ENCODE assay signal across 14 cellular contexts in genomic region chr2:188969236-188970032, GRCh38. TPM values are rescaled to one million over a fixed set of nuclear protein-coding genes. Genes with fewer than 3 reads are reported as not detected.
DNase-seq lines count a peak whose midpoint lies in the region; ATAC-seq and TF ChIP-seq lines count a peak whose summit lies in the region.
"Had no signal": no experiment of that assay in that cellular context is flagged by ENCODE, and none has a peak within 500 bp of the region (broad histone marks: within the 10 kb centered on the region; RNA-seq: fewer than 3 reads in every experiment).

No MANE protein-coding gene starts in this region.

- no peaks in the 10 kb centered on the region for H3K9me3 Mint-ChIP-seq in HFFc6
- H3K9me3 Mint-ChIP-seq in immature natural killer cell: peaks cover 0 to 20% (median 4%) of the 10 kb centered on the region in 6 donors
- H3K9me3 Mint-ChIP-seq: T-helper 1 cell treated with Interleukin-12 subunit alpha and Interleukin-12 subunit beta and Interleukin-4 antibody, amounts not matched to agents 30 μg/mL and 1 μg/mL, for 36 hours had no signal

- H3K36me3 Mint-ChIP-seq in HFFc6 (ENCODE audit: low read depth) (peaks cover 2% of the 10 kb centered on the region; the same call in 1 of the 2 replicates), immature natural killer cell (no peaks in the 10 kb centered on the region)
- H3K36me3 Mint-ChIP-seq: activated naive CD8-positive, alpha-beta T cell treated with anti-CD3 and anti-CD28 coated beads, Interleukin-2, amount 10 ng/mL, durations not matched to agents 7 days and 5 days; natural killer cell had no signal

- no peaks in the 10 kb centered on the region for H3K9me3 ChIP-seq in tibial artery

- H3K4me1 Mint-ChIP-seq in HFFc6 (ENCODE audit: low read depth): peaks cover 70% of the 10 kb centered on the region
- no peaks in the 10 kb centered on the region for H3K4me1 Mint-ChIP-seq in immature natural killer cell
- H3K4me1 Mint-ChIP-seq: activated naive CD8-positive, alpha-beta T cell treated with anti-CD3 and anti-CD28 coated beads, Interleukin-2, amount 10 ng/mL, durations not matched to agents 7 days and 5 days; natural killer cell had no signal

- DNase-seq in HFFc6: peak; percentile 63
- peak; percentile 53 for DNase-seq in brain microvascular endothelial cell
- DNase-seq in kidney glomerular epithelial cell (lab: John Stamatoyannopoulos, UW): peak; percentile 12
- DNase-seq in tibial artery: no peak
- DNase-seq in immature natural killer cell: no peak
- DNase-seq in NCI-H2171 (lab: John Stamatoyannopoulos, UW): no peak
- DNase-seq: activated naive CD8-positive, alpha-beta T cell treated with anti-CD3 and anti-CD28 coated beads, Interleukin-2, amount 10 ng/mL, durations not matched to agents 7 days and 5 days; effector memory CD4-positive, alpha-beta T cell; natural killer cell; NCI-H187; stimulated activated naive CD4-positive, alpha-beta T cell had no signal

- ATAC-seq in GM18858 (IDR thresholded peaks at IDR 0.05; ENCODE audit: unreplicated experiment) (no peak), GM21423 (IDR thresholded peaks at IDR 0.05; ENCODE audit: unreplicated experiment) (no peak)
- ATAC-seq: natural killer cell had no signal

- H3K4me3 Mint-ChIP-seq in HFFc6 (peak overlapping the region; percentile 63), immature natural killer cell (no peak overlapping the region)
- H3K4me3 Mint-ChIP-seq: activated naive CD8-positive, alpha-beta T cell treated with anti-CD3 and anti-CD28 coated beads, Interleukin-2, amount 10 ng/mL, durations not matched to agents 7 days and 5 days; natural killer cell; T-helper 1 cell treated with Interleukin-12 subunit alpha and Interleukin-12 subunit beta and Interleukin-4 antibody, amounts not matched to agents 30 μg/mL and 1 μg/mL, for 36 hours had no signal

- in situ Hi-C loops in brain microvascular endothelial cell (cut with HindIII; ENCODE audit: low pct_ligation_motif_present, low sequenced_read_pairs): no loop called here

- H3K27me3 Mint-ChIP-seq in HFFc6 (ENCODE audit: insufficient read depth) (no peaks in the 10 kb centered on the region; the same call in none of the 2 replicates), immature natural killer cell (ENCODE audit: low read depth in 3 of 3) (no peaks in the 10 kb centered on the region)

- H3K27ac ChIP-seq in brain microvascular endothelial cell (no peak overlapping the region), tibial artery (peak overlapping the region; percentile 30 to 56)

- no peak for TF ChIP-seq CTCF in HFFc6 (IDR thresholded peaks at IDR 0.05)
- no peak for TF ChIP-seq CTCF in brain microvascular endothelial cell (IDR thresholded peaks at IDR 0.05; ENCODE audit: low read depth, low read length, missing control alignments)
- TF ChIP-seq CTCF in tibial artery (IDR thresholded peaks at IDR 0.05): no peak

- H3K4me1 ChIP-seq in tibial artery: peaks cover 0 to 61% (median 9%) of the 10 kb centered on the region in 4 donors

- intact Hi-C loops in tibial artery (cut with DNase I; ENCODE audit: low total_unique reads): loop anchor here (10.0 kb wide), 2 partner anchors 75 to 185 kb away; no protein-coding TSS in a partner anchor

- H3K27me3 ChIP-seq in brain microvascular endothelial cell (replicated peaks) (no peaks in the 10 kb centered on the region), tibial artery (no peaks in the 10 kb centered on the region)

- H3K27ac Mint-ChIP-seq in HFFc6: peak overlapping the region; percentile 64
- H3K27ac Mint-ChIP-seq in immature natural killer cell: no peak overlapping the region
- H3K27ac Mint-ChIP-seq: activated naive CD8-positive, alpha-beta T cell treated with anti-CD3 and anti-CD28 coated beads, Interleukin-2, amount 10 ng/mL, durations not matched to agents 7 days and 5 days; natural killer cell; T-helper 1 cell treated with Interleukin-12 subunit alpha and Interleukin-12 subunit beta and Interleukin-4 antibody, amounts not matched to agents 30 μg/mL and 1 μg/mL, for 36 hours had no signal

- H3K36me3 ChIP-seq in brain microvascular endothelial cell (replicated peaks) (no peaks in the 10 kb centered on the region), tibial artery (no peaks in the 10 kb centered on the region)

- no peak overlapping the region for H3K4me3 ChIP-seq in brain microvascular endothelial cell (ENCODE audit: low read depth, low read length)
- no peak overlapping the region for H3K4me3 ChIP-seq in tibial artery

RNA-seq across cellular contexts. Expression of gene COL3A1, which starts 4.7 kb away (rescaled TPM):
- 100 to 1,000 TPM; 348 to 594 (median 356) TPM for total RNA-seq in HFFc6 (2021; fragmentation: NEBNext Ultra II Directional; extraction: Animal tissue kit (Norgen Biotek cat#: 25700))
- not detected for polyA plus RNA-seq in immature natural killer cell
- total RNA-seq: activated naive CD8-positive, alpha-beta T cell treated with anti-CD3 and anti-CD28 coated beads, Interleukin-2, amount 10 ng/mL, durations not matched to agents 7 days and 5 days; natural killer cell had no signal

Comparison
In these comparisons a context has a peak if more than half of its experiments do, and no peak if none do; other contexts are left out.
1. DNase-seq: peak in HFFc6 (single experiment), brain microvascular endothelial cell (single experiment) and kidney glomerular epithelial cell (single experiment); none in tibial artery (0 of 2), immature natural killer cell (0 of 3) and NCI-H2171 (single experiment).